Comparison of ENCODE assay signal across 1 cellular context in the genomic region with DNA sequence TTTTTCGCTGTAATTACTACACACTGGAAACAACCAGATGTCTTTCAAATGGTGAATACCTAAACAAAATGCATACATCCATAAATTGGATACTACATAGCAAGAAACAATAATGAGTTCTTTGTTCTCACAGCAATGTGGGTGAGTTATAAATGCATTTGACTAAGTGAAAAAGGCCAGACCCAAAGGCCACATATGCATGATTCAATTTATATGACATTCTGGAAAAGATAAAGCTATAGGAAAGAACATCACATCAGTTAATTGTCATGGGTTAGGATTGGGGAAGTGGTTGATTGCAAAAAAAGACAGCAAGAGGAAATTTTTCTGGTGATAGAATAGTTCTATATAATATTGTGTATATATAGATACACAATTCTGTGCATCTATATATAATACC.
TF ChIP-seq lines count a peak whose summit lies in the region.

No MANE protein-coding gene starts in this region.

TF ChIP-seq in SK-N-SH, 30 proteins besides CTCF, POLR2A, EP300 and RAD21 (continued from another document):
- TF ChIP-seq GATA2 (CRISPR knock-in tag; IDR thresholded peaks at IDR 0.05) (peak; percentile 81), RCOR1 (IDR thresholded peaks at IDR 0.05; ENCODE audit: low read length) (peak; percentile 73), FOXJ3 (CRISPR knock-in tag; IDR thresholded peaks at IDR 0.05) (0 out of 2 replicates have a peak, but pooled peaks have one; percentile 14), NRF1 (IDR thresholded peaks at IDR 0.05; ENCODE audit: low read depth, low read length) (no peak), MEF2A (IDR thresholded peaks at IDR 0.05; ENCODE audit: borderline replicate concordance, low read depth) (no peak), MXI1 (IDR thresholded peaks at IDR 0.05; ENCODE audit: low read depth, low read length) (no peak), FOXM1 (IDR thresholded peaks at IDR 0.05; ENCODE audit: low read depth) (no peak)
- TF ChIP-seq, protein P1, sequence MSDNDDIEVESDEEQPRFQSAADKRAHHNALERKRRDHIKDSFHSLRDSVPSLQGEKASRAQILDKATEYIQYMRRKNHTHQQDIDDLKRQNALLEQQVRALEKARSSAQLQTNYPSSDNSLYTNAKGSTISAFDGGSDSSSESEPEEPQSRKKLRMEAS (IDR thresholded peaks at IDR 0.05; ENCODE audit: low read depth) = no peak
- TF ChIP-seq, protein P2, sequence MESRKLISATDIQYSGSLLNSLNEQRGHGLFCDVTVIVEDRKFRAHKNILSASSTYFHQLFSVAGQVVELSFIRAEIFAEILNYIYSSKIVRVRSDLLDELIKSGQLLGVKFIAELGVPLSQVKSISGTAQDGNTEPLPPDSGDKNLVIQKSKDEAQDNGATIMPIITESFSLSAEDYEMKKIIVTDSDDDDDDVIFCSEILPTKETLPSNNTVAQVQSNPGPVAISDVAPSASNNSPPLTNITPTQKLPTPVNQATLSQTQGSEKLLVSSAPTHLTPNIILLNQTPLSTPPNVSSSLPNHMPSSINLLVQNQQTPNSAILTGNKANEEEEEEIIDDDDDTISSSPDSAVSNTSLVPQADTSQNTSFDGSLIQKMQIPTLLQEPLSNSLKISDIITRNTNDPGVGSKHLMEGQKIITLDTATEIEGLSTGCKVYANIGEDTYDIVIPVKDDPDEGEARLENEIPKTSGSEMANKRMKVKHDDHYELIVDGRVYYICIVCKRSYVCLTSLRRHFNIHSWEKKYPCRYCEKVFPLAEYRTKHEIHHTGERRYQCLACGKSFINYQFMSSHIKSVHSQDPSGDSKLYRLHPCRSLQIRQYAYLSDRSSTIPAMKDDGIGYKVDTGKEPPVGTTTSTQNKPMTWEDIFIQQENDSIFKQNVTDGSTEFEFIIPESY (IDR thresholded peaks at IDR 0.05; ENCODE audit: borderline replicate concordance, low read depth) = no peak
- TF ChIP-seq, protein P3, sequence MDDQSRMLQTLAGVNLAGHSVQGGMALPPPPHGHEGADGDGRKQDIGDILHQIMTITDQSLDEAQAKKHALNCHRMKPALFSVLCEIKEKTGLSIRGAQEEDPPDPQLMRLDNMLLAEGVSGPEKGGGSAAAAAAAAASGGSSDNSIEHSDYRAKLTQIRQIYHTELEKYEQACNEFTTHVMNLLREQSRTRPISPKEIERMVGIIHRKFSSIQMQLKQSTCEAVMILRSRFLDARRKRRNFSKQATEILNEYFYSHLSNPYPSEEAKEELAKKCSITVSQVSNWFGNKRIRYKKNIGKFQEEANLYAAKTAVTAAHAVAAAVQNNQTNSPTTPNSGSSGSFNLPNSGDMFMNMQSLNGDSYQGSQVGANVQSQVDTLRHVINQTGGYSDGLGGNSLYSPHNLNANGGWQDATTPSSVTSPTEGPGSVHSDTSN (IDR thresholded peaks at IDR 0.05) = no peak
